In the genomic region with DNA sequence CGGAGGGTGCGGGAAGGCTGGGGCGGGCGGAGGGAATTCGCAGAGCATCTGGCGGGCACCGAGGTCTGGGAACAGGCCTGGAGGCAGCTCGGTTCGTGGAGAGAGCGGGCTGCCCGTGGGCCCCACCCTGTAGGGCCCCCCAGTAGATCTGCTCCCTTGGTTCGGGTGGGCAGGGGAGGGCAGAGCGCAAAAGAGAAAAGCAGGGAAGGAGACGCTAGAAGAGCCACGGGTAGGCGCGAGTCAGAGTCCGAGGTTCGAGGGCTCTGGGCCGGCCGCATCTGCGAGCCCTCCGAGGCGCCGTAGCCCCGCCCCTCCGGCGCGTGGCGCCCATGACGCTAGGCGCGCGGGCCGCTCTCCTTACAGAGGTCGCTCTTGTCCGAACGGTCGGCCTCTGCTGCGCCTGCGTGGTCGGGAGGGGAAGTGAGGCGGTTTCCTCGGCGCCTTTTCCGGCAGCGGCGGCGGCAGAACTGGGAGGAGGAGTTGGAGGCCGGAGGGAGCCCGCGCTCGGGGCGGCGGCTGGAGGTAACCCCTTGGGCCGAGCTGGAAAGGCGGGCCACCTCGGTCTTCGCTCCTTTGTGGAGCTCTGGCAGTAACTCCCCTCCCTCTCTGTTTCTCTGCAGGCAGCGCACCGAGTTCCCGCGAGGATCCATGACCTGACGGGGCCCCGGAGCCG, we compare ENCODE assay signal across 8 cellular contexts.
DNase-seq lines count a peak whose midpoint lies in the region; ATAC-seq lines count a peak whose summit lies in the region.

ARF6 (plus strand) TSS at position 447 of the 673 bp plus-strand sequence. CDS start 655 bp downstream, outside the sequence.

- ATAC-seq in GM19467 (IDR thresholded peaks at IDR 0.05; ENCODE audit: unreplicated experiment) = peak; percentile 89

- DNase-seq in CMK (ENCODE audit: low read depth) (peak; percentile 85), HS-27A (ENCODE audit: low read depth) (peak; percentile 88), NK-92 (lab: John Stamatoyannopoulos, UW; ENCODE audit: unreplicated experiment) (peak; percentile 61), medulla oblongata (ENCODE audit: extremely low spot score) (peak; percentile 98)
- DNase-seq in activated CD8-positive, alpha-beta memory T cell treated with anti-CD3 and anti-CD28 coated beads for 24 hours = peak; percentile 98
- DNase-seq in effector CD8-positive, alpha-beta T cell (lab: John Stamatoyannopoulos, UW) = peak; percentile 89
- DNase-seq in stimulated activated CD8-positive, alpha-beta memory T cell treated with anti-CD3 and anti-CD28 coated beads, Interleukin-12 subunit alpha, Interleukin-12 subunit beta, amount 100 ng/mL, for 1 hour (ENCODE audit: low read depth) = peak; percentile 96

Comparison
In these comparisons a context has a peak if more than half of its experiments do, and no peak if none do; other contexts are left out.
1. Peak in every context shown above with its lines: DNase-seq and ATAC-seq.